16 cellular contexts compared by ENCODE assay signal in genomic region chr16:47481698-47482374, GRCh38. TPM values are rescaled to one million over a fixed set of nuclear protein-coding genes. Genes with fewer than 3 reads are reported as not detected.
A peak's percentile ranks its signal among the peaks of the same experiment; 100 is the strongest.
DNase-seq lines count a peak whose midpoint lies in the region; ATAC-seq and TF ChIP-seq lines count a peak whose summit lies in the region.
"Had no signal": no experiment of that assay in that cellular context is flagged by ENCODE, and none has a peak within 500 bp of the region (broad histone marks: within the 10 kb centered on the region; RNA-seq: fewer than 3 reads in every experiment).

No MANE protein-coding gene starts in this region.

- peaks cover 2% of the 10 kb centered on the region for H3K79me1 ChIP-seq in H9 (ENCODE audit: insufficient read depth, low read depth, low read length, poor library complexity, severe bottlenecking)

- H2BK5ac ChIP-seq in H9 (ENCODE audit: insufficient read length, low read length): no peak overlapping the region

- H3K27ac ChIP-seq in left ventricle myocardium inferior (replicated peaks) (peak overlapping the region; percentile 5), right atrium auricular region (no peak overlapping the region), H9 (ENCODE audit: insufficient read length, low read depth, low read length) (no peak overlapping the region)
- H3K27ac ChIP-seq: SK-N-MC had no signal

- H2BK20ac ChIP-seq in H9 (ENCODE audit: low read depth, low read length, poor library complexity, severe bottlenecking): no peak overlapping the region

- H3T11ph ChIP-seq in H9 (ENCODE audit: low read length): no peak overlapping the region

- H3K36me3 Mint-ChIP-seq in H9 (ENCODE audit: insufficient read depth in 1 of 3, low read depth in 3 of 3): no peaks in the 10 kb centered on the region
- peaks cover 15% of the 10 kb centered on the region for H3K36me3 Mint-ChIP-seq in activated T-helper 17 cell treated with anti-CD3 and anti-CD28 coated beads, Interleukin-2, amount 50 U/mL, for 72 hours (ENCODE audit: low read depth)
- H3K36me3 Mint-ChIP-seq in stimulated activated naive CD8-positive, alpha-beta T cell treated with anti-CD3 and anti-CD28 coated beads, Interleukin-15, Interleukin-2, amounts not matched to agents 100 ng/mL and 50 ng/mL, for 24 hours (ENCODE audit: low read depth): peaks cover 11% of the 10 kb centered on the region

- H4K8ac ChIP-seq in H9 (replicated peaks; ENCODE audit: insufficient read length, low read depth, low read length): no peak overlapping the region

- no peaks in the 10 kb centered on the region for H3K23me2 ChIP-seq in H9 (ENCODE audit: insufficient read length, low read depth, low read length, poor library complexity, severe bottlenecking)

- H2AK5ac ChIP-seq in H9 (ENCODE audit: insufficient read length, low read length): no peak overlapping the region

- H2AFZ ChIP-seq in H9 (ENCODE audit: low read length): no peak overlapping the region

- peak overlapping the region in 2 of 3 experiments; percentile 34 to 67; a peak in 2 of 7 replicates for H3K27ac Mint-ChIP-seq in H9
- no peak overlapping the region for H3K27ac Mint-ChIP-seq in activated T-helper 17 cell treated with anti-CD3 and anti-CD28 coated beads, Interleukin-2, amount 50 U/mL, for 72 hours
- peak overlapping the region; percentile 75 for H3K27ac Mint-ChIP-seq in stimulated activated naive CD8-positive, alpha-beta T cell treated with anti-CD3 and anti-CD28 coated beads, Interleukin-15, Interleukin-2, amounts not matched to agents 100 ng/mL and 50 ng/mL, for 24 hours

- H4K91ac ChIP-seq in H9 (ENCODE audit: insufficient read length, low read depth, low read length): no peak overlapping the region

- H2BK120ac ChIP-seq in H9 (ENCODE audit: low read depth, low read length, poor library complexity, severe bottlenecking): no peak overlapping the region

- H3K27me3 ChIP-seq in left ventricle myocardium inferior (ENCODE audit: low read depth) (no peaks in the 10 kb centered on the region), right atrium auricular region (no peaks in the 10 kb centered on the region), H9 (ENCODE audit: insufficient read depth, low read length) (no peaks in the 10 kb centered on the region)

- H3K4ac ChIP-seq in H9 (ENCODE audit: low read depth, low read length): no peak overlapping the region

- no peaks in the 10 kb centered on the region for H3K9me3 ChIP-seq in left ventricle myocardium inferior (replicated peaks)
- H3K9me3 ChIP-seq in right atrium auricular region: no peaks in the 10 kb centered on the region
- no peaks in the 10 kb centered on the region for H3K9me3 ChIP-seq in H9 (ENCODE audit: control insufficient read depth, low read depth, low read length)
- H3K9me3 ChIP-seq: Caco-2 had no signal

- H3K4me1 Mint-ChIP-seq in H9: peaks cover 0 to 7% of the 10 kb centered on the region in 2 experiments; a peak in 2 of 4 replicates
- peaks cover 19% of the 10 kb centered on the region for H3K4me1 Mint-ChIP-seq in activated T-helper 17 cell treated with anti-CD3 and anti-CD28 coated beads, Interleukin-2, amount 50 U/mL, for 72 hours
- peaks cover 41% of the 10 kb centered on the region for H3K4me1 Mint-ChIP-seq in stimulated activated naive CD8-positive, alpha-beta T cell treated with anti-CD3 and anti-CD28 coated beads, Interleukin-15, Interleukin-2, amounts not matched to agents 100 ng/mL and 50 ng/mL, for 24 hours (ENCODE audit: low read depth)

- H3K18ac ChIP-seq in H9 (ENCODE audit: insufficient read length, low read depth, low read length): no peak overlapping the region

- H3K79me2 ChIP-seq in H9 (ENCODE audit: insufficient read depth, low read length): no peaks in the 10 kb centered on the region

- TF ChIP-seq CTCF in left ventricle myocardium inferior (IDR thresholded peaks at IDR 0.05; ENCODE audit: borderline replicate concordance) (no peak), right atrium auricular region (IDR thresholded peaks at IDR 0.05) (no peak), H9 (conservative IDR thresholded peaks at IDR 0.05) (no peak)

- H3K4me3 Mint-ChIP-seq in H9: no peak overlapping the region
- peak overlapping the region; percentile 5 for H3K4me3 Mint-ChIP-seq in activated T-helper 17 cell treated with anti-CD3 and anti-CD28 coated beads, Interleukin-2, amount 50 U/mL, for 72 hours
- H3K4me3 Mint-ChIP-seq in stimulated activated naive CD8-positive, alpha-beta T cell treated with anti-CD3 and anti-CD28 coated beads, Interleukin-15, Interleukin-2, amounts not matched to agents 100 ng/mL and 50 ng/mL, for 24 hours: peak overlapping the region; percentile 16

- H3K36me3 ChIP-seq in left ventricle myocardium inferior (no peaks in the 10 kb centered on the region), right atrium auricular region (no peaks in the 10 kb centered on the region)

- no peak overlapping the region for H4K5ac ChIP-seq in H9 (ENCODE audit: insufficient read length, low read depth, low read length)

- H3K9me3 Mint-ChIP-seq in H9: no peaks in the 10 kb centered on the region
- no peaks in the 10 kb centered on the region for H3K9me3 Mint-ChIP-seq in activated T-helper 17 cell treated with anti-CD3 and anti-CD28 coated beads, Interleukin-2, amount 50 U/mL, for 72 hours
- H3K9me3 Mint-ChIP-seq in stimulated activated naive CD8-positive, alpha-beta T cell treated with anti-CD3 and anti-CD28 coated beads, Interleukin-15, Interleukin-2, amounts not matched to agents 100 ng/mL and 50 ng/mL, for 24 hours: no peaks in the 10 kb centered on the region

- no peak overlapping the region for H2BK12ac ChIP-seq in H9 (ENCODE audit: insufficient read length, low read depth, low read length)

- no peak overlapping the region for H3K56ac ChIP-seq in H9 (ENCODE audit: insufficient read length, low read depth, low read length)

- H3K4me1 ChIP-seq in left ventricle myocardium inferior (peaks cover 60% of the 10 kb centered on the region), right atrium auricular region (peaks cover 0 to 8% of the 10 kb centered on the region in 2 donors), H9 (ENCODE audit: insufficient read depth, low read length) (no peaks in the 10 kb centered on the region)
- H3K4me1 ChIP-seq: Caco-2 had no signal

- H4K20me1 ChIP-seq in H9 (ENCODE audit: control insufficient read depth, insufficient read depth, insufficient read length): no peaks in the 10 kb centered on the region

- no peak overlapping the region for H3K14ac ChIP-seq in H9 (ENCODE audit: insufficient read depth, low read length)

- no peak overlapping the region for H3K23ac ChIP-seq in H9 (ENCODE audit: insufficient read length, low read depth, low read length)

- H3K4me2 ChIP-seq in H9 (ENCODE audit: insufficient read depth, insufficient read length, low read length): no peak overlapping the region

- ATAC-seq in activated T-helper 17 cell treated with anti-CD3 and anti-CD28 coated beads, Interleukin-2, amount 50 U/mL, for 72 hours (replicated peaks): no peak
- no peak for ATAC-seq in HG03521 (IDR thresholded peaks at IDR 0.05; ENCODE audit: unreplicated experiment)
- ATAC-seq: PC-3 had no signal

- intact Hi-C loops in left ventricle myocardium inferior (cut with micrococcal nuclease): no loop called here

- H3K9ac ChIP-seq in H9 (ENCODE audit: extremely low read depth, insufficient read length, low read length): no peak overlapping the region

- H3K27me3 Mint-ChIP-seq in H9 (ENCODE audit: low read depth): no peaks in the 10 kb centered on the region
- H3K27me3 Mint-ChIP-seq in activated T-helper 17 cell treated with anti-CD3 and anti-CD28 coated beads, Interleukin-2, amount 50 U/mL, for 72 hours: no peaks in the 10 kb centered on the region
- no peaks in the 10 kb centered on the region for H3K27me3 Mint-ChIP-seq in stimulated activated naive CD8-positive, alpha-beta T cell treated with anti-CD3 and anti-CD28 coated beads, Interleukin-15, Interleukin-2, amounts not matched to agents 100 ng/mL and 50 ng/mL, for 24 hours

- H2BK15ac ChIP-seq in H9 (ENCODE audit: low read depth, low read length): no peak overlapping the region

- DNase-seq in left ventricle myocardium inferior: no peak
- no peak for DNase-seq in right atrium auricular region (ENCODE audit: low spot score)
- DNase-seq in H9: no peak
- no peak for DNase-seq in SIG-M5 treated with dmso at 0.1 percent for 504 hours (lab: John Stamatoyannopoulos, UW; ENCODE audit: unreplicated experiment)
- DNase-seq in hypothalamus (lab: John Stamatoyannopoulos, UW): no peak
- DNase-seq: C1 segment of cervical spinal cord; Caco-2; HCEC 1CT; NCI-H345; NCI-H526 treated with DMSO at 0.1 percent for 48 hours; NK-92 treated with Interleukin-12 subunit alpha and Interleukin-12 subunit beta, amount 100 ng/mL, for 24 hours; PC-3 had no signal

- H3K4me3 ChIP-seq in left ventricle myocardium inferior: no peak overlapping the region
- no peak overlapping the region for H3K4me3 ChIP-seq in right atrium auricular region
- H3K4me3 ChIP-seq: SK-N-MC had no signal

- WGBS in H9 (ENCODE audit: extremely low coverage, insufficient read length, low lambda C conversion rate): no CpG with 5 or more reads among the region's 6 CpGs

RNA-seq across cellular contexts. Expression of gene PHKB, which starts 20.7 kb away (rescaled TPM):
- total RNA-seq in left ventricle myocardium inferior (63.2 TPM), right atrium auricular region (10 to 100 TPM; 43.4 to 43.7 TPM), H9 (2021) (38.8 and 39.0 TPM in 2 replicates)
- 10 to 100 TPM; 22.4 to 32.2 TPM for total RNA-seq in activated T-helper 17 cell treated with anti-CD3 and anti-CD28 coated beads, Interleukin-2, amount 50 U/mL, for 72 hours

RNA-seq across cellular contexts. Expression of gene ITFG1, which starts 21.0 kb away (rescaled TPM):
- total RNA-seq in left ventricle myocardium inferior: 71.3 TPM
- 10 to 100 TPM; 40.3 to 79.6 TPM for total RNA-seq in right atrium auricular region
- 18.0 and 19.7 TPM in 2 replicates for total RNA-seq in H9 (2021)
- 10 to 100 TPM in 1 of 2 donors, 1 to 10 TPM in 1; 8.4 to 15.3 TPM for total RNA-seq in activated T-helper 17 cell treated with anti-CD3 and anti-CD28 coated beads, Interleukin-2, amount 50 U/mL, for 72 hours

Comparison
In these comparisons a context has a peak if more than half of its experiments do, and no peak if none do; other contexts are left out.
1. H3K4me3 Mint-ChIP-seq: peak in activated T-helper 17 cell treated with anti-CD3 and anti-CD28 coated beads, Interleukin-2, amount 50 U/mL, for 72 hours (single experiment) and stimulated activated naive CD8-positive, alpha-beta T cell treated with anti-CD3 and anti-CD28 coated beads, Interleukin-15, Interleukin-2, amounts not matched to agents 100 ng/mL and 50 ng/mL, for 24 hours (single experiment); none in H9 (0 of 2).